25 cellular contexts compared by ENCODE assay signal in the genomic region with DNA sequence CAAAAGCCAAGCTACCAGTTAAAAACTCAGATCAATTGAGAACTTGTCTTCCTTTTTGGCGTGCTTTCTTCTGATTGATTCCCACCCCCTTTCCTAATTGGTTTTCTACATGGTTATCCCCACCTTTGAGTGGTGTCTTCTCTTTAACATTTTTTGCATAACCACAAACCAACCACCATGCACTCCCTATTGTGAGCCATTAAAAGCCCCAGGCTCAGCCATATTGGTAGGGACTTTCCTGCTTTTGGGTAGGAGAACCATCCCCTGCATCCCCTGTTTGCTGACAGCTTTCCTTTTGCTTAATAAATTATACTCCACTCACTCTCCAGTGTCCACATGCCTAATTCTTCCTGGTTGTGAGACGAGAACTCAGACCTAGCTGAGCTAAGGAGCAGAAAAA.
"Had no signal": no experiment of that assay in that cellular context is flagged by ENCODE, and none has a peak within 500 bp of the region (broad histone marks: within the 10 kb centered on the region; RNA-seq: fewer than 3 reads in every experiment).

No MANE protein-coding gene starts in this region.

- H3K4me3 ChIP-seq: esophagus squamous epithelium, ovary, smooth muscle cell, suprapubic skin, transverse colon, upper lobe of right lung, uterus had no signal

- H3K4me1 ChIP-seq: esophagus squamous epithelium, suprapubic skin, transverse colon, upper lobe of right lung, uterus had no signal

- FAIRE-seq: keratinocyte had no signal

- H3K36me3 Mint-ChIP-seq: naive thymus-derived CD8-positive, alpha-beta T cell had no signal

- H3K4me2 ChIP-seq: smooth muscle cell had no signal

- DNase-seq: cortex of kidney; effector memory CD8-positive, alpha-beta T cell; erythroblast; esophagus squamous epithelium; foreskin melanocyte; head of caudate nucleus; midbrain; naive thymus-derived CD8-positive, alpha-beta T cell; nephron progenitor cell; occipital lobe; ovary; stimulated activated CD4-positive, alpha-beta T cell treated with anti-CD3 and anti-CD28 coated beads, Interleukin-12 subunit alpha, Interleukin-12 subunit beta, amount 100 ng/mL, for 4 hours; stimulated activated CD4-positive, alpha-beta T cell treated with anti-CD3 and anti-CD28 coated beads, Interleukin-1b, Interleukin-23, amount 100 ng/mL, for 48 hours; stimulated activated CD4-positive, alpha-beta T cell treated with anti-CD3 and anti-CD28 coated beads, Interleukin-4, amount 100 ng/mL, for 1 hour; stimulated activated CD8-positive, alpha-beta memory T cell treated with anti-CD3 and anti-CD28 coated beads, Interleukin-4, amount 100 ng/mL, for 48 hours; stimulated activated naive CD4-positive, alpha-beta T cell; stimulated activated naive CD8-positive, alpha-beta T cell treated with anti-CD3 and anti-CD28 coated beads, Interleukin-15, amount 100 ng/mL, for 72 hours; transverse colon; upper lobe of right lung; uterus had no signal

- ATAC-seq: effector memory CD8-positive, alpha-beta T cell; left lobe of liver; naive thymus-derived CD8-positive, alpha-beta T cell; sciatic nerve; stimulated activated naive CD8-positive, alpha-beta T cell treated with anti-CD3 and anti-CD28 coated beads, Interleukin-15, amount 100 ng/mL, for 72 hours; upper lobe of right lung had no signal

- H3K4me1 Mint-ChIP-seq: naive thymus-derived CD8-positive, alpha-beta T cell; nephron progenitor cell; stimulated activated naive CD8-positive, alpha-beta T cell treated with anti-CD3 and anti-CD28 coated beads, Interleukin-15, amount 100 ng/mL, for 72 hours had no signal

- H3K9me3 ChIP-seq: esophagus squamous epithelium, ovary, suprapubic skin, transverse colon, upper lobe of right lung, uterus had no signal

- H3K27me3 Mint-ChIP-seq: effector memory CD8-positive, alpha-beta T cell; naive thymus-derived CD8-positive, alpha-beta T cell; stimulated activated naive CD8-positive, alpha-beta T cell treated with anti-CD3 and anti-CD28 coated beads, Interleukin-15, amount 100 ng/mL, for 72 hours had no signal

- H3K36me3 ChIP-seq: esophagus squamous epithelium, ovary, suprapubic skin, transverse colon, upper lobe of right lung, uterus had no signal

- H3K27ac Mint-ChIP-seq: effector memory CD8-positive, alpha-beta T cell; nephron progenitor cell; stimulated activated naive CD8-positive, alpha-beta T cell treated with anti-CD3 and anti-CD28 coated beads, Interleukin-15, amount 100 ng/mL, for 72 hours had no signal

- H3K9me3 Mint-ChIP-seq: nephron progenitor cell had no signal

- H3K27me3 ChIP-seq: esophagus squamous epithelium, ovary, suprapubic skin, transverse colon, upper lobe of right lung, uterus had no signal

- H3K4me3 Mint-ChIP-seq: effector memory CD8-positive, alpha-beta T cell; naive thymus-derived CD8-positive, alpha-beta T cell; nephron progenitor cell; stimulated activated naive CD8-positive, alpha-beta T cell treated with anti-CD3 and anti-CD28 coated beads, Interleukin-15, amount 100 ng/mL, for 72 hours had no signal

- H3K27ac ChIP-seq: esophagus squamous epithelium, ovary, suprapubic skin, transverse colon, upper lobe of right lung, uterus had no signal
